ENCODE assay signal across 22 cellular contexts in the genomic region with DNA sequence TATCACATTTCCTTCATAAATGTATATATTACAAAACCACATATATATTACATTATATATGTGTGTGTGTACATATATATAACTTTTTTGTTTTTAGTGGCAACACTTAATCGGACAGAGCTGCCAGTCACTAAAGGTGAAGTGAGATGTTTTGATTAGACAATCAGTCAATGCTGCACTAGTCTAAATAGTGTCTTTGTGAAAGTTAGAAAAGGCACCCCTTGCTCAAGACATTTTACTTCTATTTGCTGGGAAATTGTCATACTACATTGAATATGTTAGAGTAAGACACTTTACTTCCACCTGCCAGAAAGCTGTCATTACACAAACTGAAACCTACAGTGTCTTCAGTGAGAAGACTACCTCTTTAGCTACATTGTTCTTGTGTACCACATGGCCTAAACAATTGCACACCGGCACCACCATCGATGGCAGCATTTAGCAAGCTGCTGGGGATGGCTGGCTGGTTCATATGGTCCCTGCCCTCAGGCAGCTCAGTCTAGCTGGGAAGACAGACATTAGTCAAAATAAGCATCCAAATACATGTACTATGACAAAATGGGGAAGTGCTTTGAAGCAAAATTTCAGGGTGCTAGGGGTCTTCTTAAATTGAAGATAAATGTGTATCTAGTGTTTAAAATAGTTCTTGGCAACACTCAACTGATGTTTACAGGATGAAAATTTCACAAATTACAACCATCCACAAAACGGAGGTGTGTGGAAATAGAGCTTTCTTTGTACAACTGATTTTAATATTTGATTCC.
"Had no signal": no experiment of that assay in that cellular context is flagged by ENCODE, and none has a peak within 500 bp of the region (broad histone marks: within the 10 kb centered on the region; RNA-seq: fewer than 3 reads in every experiment).

No MANE protein-coding gene starts in this region.

- H3K4me1 Mint-ChIP-seq: activated CD4-positive, alpha-beta T cell treated with anti-CD3 and anti-CD28 coated beads for 36 hours; natural killer cell had no signal

- H3K27me3 Mint-ChIP-seq: activated CD4-positive, alpha-beta memory T cell treated with anti-CD3 and anti-CD28 coated beads for 36 hours; activated CD4-positive, alpha-beta T cell treated with anti-CD3 and anti-CD28 coated beads for 36 hours; stimulated activated naive CD8-positive, alpha-beta T cell treated with anti-CD3 and anti-CD28 coated beads, Interleukin-15, amount 100 ng/mL, for 72 hours had no signal

- FAIRE-seq: pancreas, small intestine had no signal

- DNase-seq: activated CD4-positive, alpha-beta memory T cell treated with anti-CD3 and anti-CD28 coated beads for 36 hours; activated CD4-positive, alpha-beta T cell treated with anti-CD3 and anti-CD28 coated beads for 36 hours; activated naive CD4-positive, alpha-beta T cell treated with Interleukin-2 at 50 U/mL for 16 hours; activated naive CD8-positive, alpha-beta T cell treated with anti-CD3 and anti-CD28 coated beads, Interleukin-2, amount 10 ng/mL, durations not matched to agents 7 days and 5 days; amygdala; body of pancreas; dermis blood vessel endothelial cell; foreskin fibroblast; hippocampal formation; islet precursor cell; left colon; lower lobe of right lung; natural killer cell; pancreas; right lobe of liver; small intestine; stimulated activated CD4-positive, alpha-beta T cell treated with anti-CD3 and anti-CD28 coated beads, Interleukin-15, amount 100 ng/mL, for 24 hours; stimulated activated CD4-positive, alpha-beta T cell treated with anti-CD3 and anti-CD28 coated beads, Interleukin-2, amount 100 ng/mL, for 48 hours; stimulated activated naive CD8-positive, alpha-beta T cell treated with anti-CD3 and anti-CD28 coated beads, Interleukin-15, amount 100 ng/mL, for 72 hours; trophoblast cell had no signal

- H3K27ac ChIP-seq: body of pancreas, lower lobe of right lung, neutrophil, pancreas, right lobe of liver had no signal

- H3K4me3 Mint-ChIP-seq: activated CD4-positive, alpha-beta memory T cell treated with anti-CD3 and anti-CD28 coated beads for 36 hours; activated CD4-positive, alpha-beta T cell treated with anti-CD3 and anti-CD28 coated beads for 36 hours; activated naive CD8-positive, alpha-beta T cell treated with anti-CD3 and anti-CD28 coated beads, Interleukin-2, amount 10 ng/mL, durations not matched to agents 7 days and 5 days; natural killer cell; stimulated activated naive CD8-positive, alpha-beta T cell treated with anti-CD3 and anti-CD28 coated beads, Interleukin-15, amount 100 ng/mL, for 72 hours had no signal

- H3K36me3 Mint-ChIP-seq: activated CD4-positive, alpha-beta memory T cell treated with anti-CD3 and anti-CD28 coated beads for 36 hours; activated naive CD8-positive, alpha-beta T cell treated with anti-CD3 and anti-CD28 coated beads, Interleukin-2, amount 10 ng/mL, durations not matched to agents 7 days and 5 days; natural killer cell had no signal

- H3K36me3 ChIP-seq: lower lobe of right lung, neutrophil, pancreas, right lobe of liver had no signal

- H3K4me1 ChIP-seq: body of pancreas, lower lobe of right lung, pancreas, right lobe of liver had no signal

- H3K4me3 ChIP-seq: body of pancreas, lower lobe of right lung, pancreas, right lobe of liver had no signal

- H3K27me3 ChIP-seq: body of pancreas, neutrophil, pancreas, right lobe of liver had no signal

- H3K27ac Mint-ChIP-seq: activated CD4-positive, alpha-beta memory T cell treated with anti-CD3 and anti-CD28 coated beads for 36 hours; activated CD4-positive, alpha-beta T cell treated with anti-CD3 and anti-CD28 coated beads for 36 hours; activated naive CD8-positive, alpha-beta T cell treated with anti-CD3 and anti-CD28 coated beads, Interleukin-2, amount 10 ng/mL, durations not matched to agents 7 days and 5 days; activated T-helper 2 cell treated with anti-CD3 and anti-CD28 coated beads, Interferon-gamma antibody, Interleukin-2, Interleukin-4, amounts not matched to agents 10 μg/mL and 5 μg/mL and 100 μg/mL, durations not matched to agents 14 hours and 24 hours and 36 hours; natural killer cell; stimulated activated naive CD8-positive, alpha-beta T cell treated with anti-CD3 and anti-CD28 coated beads, Interleukin-15, amount 100 ng/mL, for 72 hours had no signal

- ATAC-seq: activated CD4-positive, alpha-beta T cell treated with anti-CD3 and anti-CD28 coated beads for 36 hours; body of pancreas; left colon; lower lobe of right lung; natural killer cell; pancreas; right lobe of liver; stimulated activated naive CD8-positive, alpha-beta T cell treated with anti-CD3 and anti-CD28 coated beads, Interleukin-15, amount 100 ng/mL, for 72 hours had no signal

- H3K9me3 ChIP-seq: body of pancreas, lower lobe of right lung, neutrophil, pancreas, right lobe of liver had no signal
